9 cellular contexts compared by ENCODE assay signal in the genomic region with DNA sequence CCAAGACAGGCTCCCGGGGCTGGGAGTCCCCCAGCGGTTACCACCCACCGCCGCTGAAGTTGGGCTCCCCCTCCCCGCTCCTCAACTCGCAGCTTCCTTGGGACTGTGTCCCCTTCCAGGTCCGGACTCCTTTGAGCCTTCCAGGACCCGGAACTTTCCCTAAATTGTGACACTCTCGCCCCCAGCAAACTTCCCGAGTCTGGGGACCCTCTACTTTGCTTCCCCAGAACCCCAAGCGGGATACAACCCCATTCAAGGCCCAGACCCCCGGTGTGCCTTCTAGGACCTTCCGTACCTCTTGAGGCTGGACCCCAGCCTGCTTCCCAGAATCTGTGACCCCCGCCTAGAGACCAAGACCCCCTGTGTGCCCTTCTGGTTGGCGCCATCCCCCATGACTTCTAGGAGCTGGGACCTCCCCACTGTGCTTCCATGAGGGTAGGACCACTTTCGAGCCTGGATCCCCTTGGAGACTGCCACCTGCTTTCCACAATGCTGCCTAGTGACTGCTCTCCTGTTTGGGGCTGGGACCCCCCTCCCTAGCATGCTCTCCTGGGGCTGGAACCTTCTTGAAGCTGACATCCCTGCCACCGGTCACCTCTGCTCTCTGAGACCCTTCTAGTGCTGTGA. TPM values are rescaled to one million over a fixed set of nuclear protein-coding genes. Genes with fewer than 3 reads are reported as not detected.
DNase-seq lines count a peak whose midpoint lies in the region; ATAC-seq and TF ChIP-seq lines count a peak whose summit lies in the region.
"Had no signal": no experiment of that assay in that cellular context is flagged by ENCODE, and none has a peak within 500 bp of the region (broad histone marks: within the 10 kb centered on the region; RNA-seq: fewer than 3 reads in every experiment).

No MANE protein-coding gene starts in this region.

- no peaks in the 10 kb centered on the region for H4K20me1 ChIP-seq in PC-9 (ENCODE audit: insufficient read depth)

- ATAC-seq in GM18867 (IDR thresholded peaks at IDR 0.05; ENCODE audit: unreplicated experiment), result no peak

- CTCF ChIA-PET in PC-9 (lab: Charles Lee), result interaction anchor here (0.6 kb wide), 1 partner anchor 69 kb away, joined by 9 read pairs; no protein-coding TSS in a partner anchor

- peaks cover 22% of the 10 kb centered on the region for H3K4me1 ChIP-seq in PC-9 (replicated peaks; ENCODE audit: insufficient read depth)
- H3K4me1 ChIP-seq in esophagus (ENCODE audit: control insufficient read depth in 2 of 2, insufficient read depth in 2 of 2, low read length in 1 of 2), result peaks cover 0 to 17% of the 10 kb centered on the region in 2 donors

- H3K4me3 ChIP-seq in PC-9 (peak overlapping the region; percentile 68), esophagus (ENCODE audit: low read depth in 1 of 2, low read length in 2 of 2) (peak overlapping the region; percentile 35 to 38)

- H3K36me3 Mint-ChIP-seq in CD14-positive monocyte (peaks cover 0 to 4% of the 10 kb centered on the region in 2 donors), osteocyte (ENCODE audit: unreplicated experiment) (no peaks in the 10 kb centered on the region)

- no TSS peak for BruUV-seq in PC-9 (replicated peaks; lab: Mats Ljungman, UMichigan)

- no peaks in the 10 kb centered on the region for H3K27me3 ChIP-seq in PC-9 (ENCODE audit: insufficient read depth, low read depth)
- no peaks in the 10 kb centered on the region for H3K27me3 ChIP-seq in esophagus (ENCODE audit: control insufficient read depth in 1 of 2, insufficient read depth in 2 of 2, low read length in 2 of 2)

- peak overlapping the region; percentile 61 to 87 for H3K4me3 Mint-ChIP-seq in CD14-positive monocyte
- peak overlapping the region; percentile 66 for H3K4me3 Mint-ChIP-seq in osteocyte (ENCODE audit: unreplicated experiment)

- H3K9me3 ChIP-seq in PC-9 (ENCODE audit: insufficient read depth, low read depth) (no peaks in the 10 kb centered on the region), esophagus (ENCODE audit: control insufficient read depth in 2 of 2, insufficient read depth in 1 of 2, low read depth in 1 of 2, low read length in 1 of 2) (no peaks in the 10 kb centered on the region)

- H3K4me1 Mint-ChIP-seq in CD14-positive monocyte (peaks cover 22% of the 10 kb centered on the region), osteocyte (ENCODE audit: unreplicated experiment) (peaks cover 23% of the 10 kb centered on the region)

- H3K27me3 Mint-ChIP-seq in CD14-positive monocyte (ENCODE audit: low read depth in 3 of 3), result peaks cover 23 to 37% (median 32%) of the 10 kb centered on the region in 3 donors
- H3K27me3 Mint-ChIP-seq in osteocyte (ENCODE audit: unreplicated experiment), result no peaks in the 10 kb centered on the region

- peak overlapping the region; percentile 91 for H3K4me2 ChIP-seq in PC-9

- WGBS in esophagus, 2 donors, result 33 to 41% methylated on average over 17 of the region's 17 CpGs

- H3K9me3 Mint-ChIP-seq in CD14-positive monocyte (peaks cover 0 to 6% (median 0%) of the 10 kb centered on the region in 7 donors), osteocyte (ENCODE audit: unreplicated experiment) (no peaks in the 10 kb centered on the region)

- peak overlapping the region; percentile 85 for H2AFZ ChIP-seq in PC-9

- no peak for DNase-seq in CD14-positive monocyte (ENCODE audit: low spot score)
- DNase-seq in PC-9, result no peak
- DNase-seq in osteocyte (ENCODE audit: extremely low spot score, unreplicated experiment), result no peak
- DNase-seq in activated effector memory CD4-positive, alpha-beta T cell treated with Interleukin-2 at 50 U/mL for 16 hours, result no peak
- no peak for DNase-seq in stimulated activated CD4-positive, alpha-beta T cell treated with anti-CD3 and anti-CD28 coated beads, Interleukin-2, amount 100 ng/mL, for 48 hours
- no peak for DNase-seq in GM19240 (ENCODE audit: insufficient read length, low spot score)

- TF ChIP-seq CTCF in CD14-positive monocyte (IDR thresholded peaks at IDR 0.05) (peak; percentile 1), PC-9 (conservative IDR thresholded peaks at IDR 0.05) (0 out of 2 replicates have a peak, but pooled peaks have one; percentile 9), osteocyte (IDR thresholded peaks at IDR 0.05) (no peak)

- POLR2A ChIA-PET in PC-9 (lab: Charles Lee; ENCODE audit: unreplicated experiment), result no interaction called here

- no peaks in the 10 kb centered on the region for H3K36me3 ChIP-seq in PC-9 (ENCODE audit: low read depth)
- H3K36me3 ChIP-seq in esophagus (ENCODE audit: control insufficient read depth in 2 of 2, insufficient read depth in 2 of 2, low read length in 1 of 2), result no peaks in the 10 kb centered on the region

- intact Hi-C loops in CD14-positive monocyte (cut with micrococcal nuclease), result no loop called here
- intact Hi-C loops in PC-9 (cut with micrococcal nuclease; ENCODE audit: unreplicated experiment), result no loop called here

- H3K27ac Mint-ChIP-seq in CD14-positive monocyte (peak overlapping the region in 2 of 7 donors; percentile 37 to 69), osteocyte (ENCODE audit: unreplicated experiment) (no peak overlapping the region)

- H3K27ac ChIP-seq in PC-9 (no peak overlapping the region), esophagus (ENCODE audit: low read depth in 2 of 2, low read length in 1 of 2) (no peak overlapping the region)
- H3K27ac ChIP-seq: RWPE1 had no signal

- peaks cover 6% of the 10 kb centered on the region; the same call in 1 of the 2 replicates for H3F3A ChIP-seq in PC-9 (ENCODE audit: insufficient read depth, low read depth)

- H3K9me2 ChIP-seq in PC-9 (ENCODE audit: insufficient read depth), result no peaks in the 10 kb centered on the region

- H3K79me2 ChIP-seq in PC-9 (ENCODE audit: low read depth), result no peaks in the 10 kb centered on the region; the same call in 1 of the 2 replicates

RNA-seq across cellular contexts. Expression of gene MYRF, which starts 0.6 kb away (rescaled TPM):
- under 1 TPM in 1 of 2 donors, not detected in 1; 0.18 TPM for polyA plus RNA-seq in CD14-positive monocyte
- total RNA-seq in PC-9 (2021), result 15.3 and 16.3 TPM in 2 replicates
- 1 to 10 TPM in 1 of 2 donors, under 1 TPM in 1; 0.18 to 1.3 TPM for polyA plus RNA-seq in esophagus
- total RNA-seq in osteocyte, result 0.43 and 0.47 TPM in 2 replicates

RNA-seq across cellular contexts. Expression of gene TMEM258, which starts 39.4 kb away (rescaled TPM):
- polyA plus RNA-seq in CD14-positive monocyte (100 to 1,000 TPM; 220 to 224 TPM), esophagus (100 to 1,000 TPM in 1 of 2 donors, 10 to 100 TPM in 1; 90.3 to 142 TPM)
- total RNA-seq in PC-9 (2021) (141 and 217 TPM in 2 replicates), osteocyte (137 and 149 TPM in 2 replicates)

RNA-seq across cellular contexts. Expression of gene FEN1, which starts 39.7 kb away (rescaled TPM):
- polyA plus RNA-seq in CD14-positive monocyte, result 1 to 10 TPM; 4.3 to 6.4 TPM
- total RNA-seq in PC-9 (2021), result 56.5 and 60.9 TPM in 2 replicates
- 10 to 100 TPM in 1 of 2 donors, 1 to 10 TPM in 1; 8.1 to 19.6 TPM for polyA plus RNA-seq in esophagus
- total RNA-seq in osteocyte, result 19.5 and 19.8 TPM in 2 replicates

Comparison
In these comparisons a context has a peak if more than half of its experiments do, and no peak if none do; other contexts are left out.
1. RNA of gene MYRF, which starts 0.6 kb away (total RNA-seq): 15.3 to 16.3 TPM in PC-9; 0.43 to 0.47 TPM in osteocyte; every median in the first group is over 10 times any median in the second.